ENCODE assay signal across 24 cellular contexts in the genomic region with DNA sequence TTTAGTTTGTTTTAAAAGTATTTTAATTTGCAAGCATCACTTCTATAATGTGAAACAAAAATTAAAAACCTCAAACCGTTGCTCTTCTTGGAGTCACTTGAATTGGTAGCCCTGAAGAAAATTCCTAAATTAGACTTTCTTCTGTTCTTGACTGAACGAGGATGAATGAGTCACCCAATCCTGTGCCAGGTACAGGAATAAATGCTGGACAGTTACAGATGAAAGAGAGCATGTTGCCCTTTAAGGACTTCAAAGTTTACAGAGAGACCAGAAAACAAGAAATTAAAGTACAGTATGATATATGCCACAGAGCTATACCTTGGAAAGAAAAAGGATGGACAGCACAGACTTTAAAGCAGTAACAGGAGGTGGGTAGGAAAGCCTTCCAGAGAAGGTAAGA. TPM values are rescaled to one million over a fixed set of nuclear protein-coding genes. Genes with fewer than 3 reads are reported as not detected.
A peak's percentile ranks its signal among the peaks of the same experiment; 100 is the strongest.
DNase-seq lines count a peak whose midpoint lies in the region; ATAC-seq and TF ChIP-seq lines count a peak whose summit lies in the region.
"Had no signal": no experiment of that assay in that cellular context is flagged by ENCODE, and none has a peak within 500 bp of the region (broad histone marks: within the 10 kb centered on the region; RNA-seq: fewer than 3 reads in every experiment).

No MANE protein-coding gene starts in this region.

- H3K27ac ChIP-seq in RWPE1 = no peak overlapping the region
- H3K27ac ChIP-seq in sigmoid colon = peak overlapping the region; percentile 34 to 73 (median 50)
- no peak overlapping the region for H3K27ac ChIP-seq in ovary
- H3K27ac ChIP-seq: BLaER1 treated with 17β-estradiol and CSF1 and Interleukin-3, amounts not matched to agents 10 nM and 100 nM; hepatocyte had no signal

- H3K27me3 ChIP-seq in sigmoid colon (no peaks in the 10 kb centered on the region), ovary (no peaks in the 10 kb centered on the region)
- H3K27me3 ChIP-seq: BLaER1 treated with 17β-estradiol and CSF1 and Interleukin-3, amounts not matched to agents 10 nM and 100 nM; hepatocyte had no signal

- H3K36me3 ChIP-seq in sigmoid colon (no peaks in the 10 kb centered on the region), ovary (no peaks in the 10 kb centered on the region)
- H3K36me3 ChIP-seq: BLaER1 treated with 17β-estradiol and CSF1 and Interleukin-3, amounts not matched to agents 10 nM and 100 nM had no signal

- no peak for DNase-seq in activated CD4-positive, alpha-beta T cell treated with anti-CD3 and anti-CD28 coated beads for 36 hours
- DNase-seq in activated CD4-positive, alpha-beta T cell treated with anti-CD3 and anti-CD28 coated beads, Interleukin-2, amount 50 U/mL, for 4 hours = no peak
- peak; percentile 46 for DNase-seq in RWPE1 (ENCODE audit: low spot score)
- no peak for DNase-seq in central memory CD8-positive, alpha-beta T cell (ENCODE audit: low spot score in 2 of 2)
- no peak for DNase-seq in sigmoid colon
- DNase-seq in NCI-H187 (lab: John Stamatoyannopoulos, UW) = no peak
- DNase-seq in ovary = no peak
- no peak for DNase-seq in SHP77 treated with DMSO at 0.1 percent for 48 hours (lab: John Stamatoyannopoulos, UW)
- DNase-seq: 8988T; activated effector memory CD4-positive, alpha-beta T cell treated with Interleukin-2 at 50 U/mL for 16 hours; aorta; HCEC 1CT; NCI-H1436 treated with DMSO at 0.1 percent for 48 hours; NCI-H2227 treated with DMSO at 0.1 percent for 48 hours; stimulated activated CD4-positive, alpha-beta T cell treated with anti-CD3 and anti-CD28 coated beads, Interleukin-15, amount 100 ng/mL, for 24 hours; T-helper 17 cell had no signal

- no peak for ATAC-seq in activated CD4-positive, alpha-beta T cell treated with anti-CD3 and anti-CD28 coated beads for 36 hours
- ATAC-seq in central memory CD8-positive, alpha-beta T cell (replicated peaks; ENCODE audit: extremely low read depth, poor library complexity, severe bottlenecking) = no peak
- ATAC-seq: Right ventricle myocardium inferior had no signal

- H3K9me3 ChIP-seq in sigmoid colon (no peaks in the 10 kb centered on the region), ovary (no peaks in the 10 kb centered on the region)
- H3K9me3 ChIP-seq: BLaER1 treated with 17β-estradiol and CSF1 and Interleukin-3, amounts not matched to agents 10 nM and 100 nM had no signal

- TF ChIP-seq POLR2A in sigmoid colon (IDR thresholded peaks at IDR 0.05) (no peak), ovary (IDR thresholded peaks at IDR 0.05) (no peak)

- CTCF ChIA-PET in activated CD4-positive, alpha-beta T cell treated with anti-CD3 and anti-CD28 coated beads for 36 hours (lab: Charles Lee) = interaction anchor here (1.0 kb wide), 1 partner anchor 50 kb away, joined by 3 read pairs; no protein-coding TSS in a partner anchor
- CTCF ChIA-PET in RWPE1 (lab: Yijun Ruan, JAX) = no interaction called here

- H3K9me3 Mint-ChIP-seq in activated CD4-positive, alpha-beta T cell treated with anti-CD3 and anti-CD28 coated beads for 36 hours (ENCODE audit: low read depth) = no peaks in the 10 kb centered on the region
- no peaks in the 10 kb centered on the region for H3K9me3 Mint-ChIP-seq in central memory CD8-positive, alpha-beta T cell
- H3K9me3 Mint-ChIP-seq: neural crest cell had no signal

- H3K27ac Mint-ChIP-seq in activated CD4-positive, alpha-beta T cell treated with anti-CD3 and anti-CD28 coated beads for 36 hours = peak overlapping the region; percentile 17
- H3K27ac Mint-ChIP-seq in central memory CD8-positive, alpha-beta T cell (ENCODE audit: low read depth) = peak overlapping the region; percentile 93

- 30 to 45% methylated on average over 2 of the region's 2 CpGs for WGBS in sigmoid colon, 2 donors
- 1 to 11% (median 5%) methylated on average over 2 of the region's 2 CpGs for WGBS in ovary, 3 donors

- H3K4me3 ChIP-seq in sigmoid colon = no peak overlapping the region
- no peak overlapping the region for H3K4me3 ChIP-seq in ovary
- H3K4me3 ChIP-seq: BLaER1 treated with 17β-estradiol and CSF1 and Interleukin-3, amounts not matched to agents 10 nM and 100 nM; hepatocyte had no signal

- intact Hi-C loops in activated CD4-positive, alpha-beta T cell treated with anti-CD3 and anti-CD28 coated beads for 36 hours (cut with DNase I, micrococcal nuclease) = loop anchor here in 1 of 2 experiments (5.0 kb wide), 1 partner anchor 40 kb away; the partner anchor contains the start of gene CXCR5
- intact Hi-C loops in sigmoid colon (cut with DNase I) = no loop called here
- intact Hi-C loops in ovary (cut with DNase I) = no loop called here

- no peak overlapping the region for H3K4me3 Mint-ChIP-seq in activated CD4-positive, alpha-beta T cell treated with anti-CD3 and anti-CD28 coated beads for 36 hours
- H3K4me3 Mint-ChIP-seq in central memory CD8-positive, alpha-beta T cell = no peak overlapping the region
- H3K4me3 Mint-ChIP-seq: neural crest cell had no signal

- POLR2A ChIA-PET in activated CD4-positive, alpha-beta T cell treated with anti-CD3 and anti-CD28 coated beads for 36 hours (lab: Charles Lee) = no interaction called here
- POLR2A ChIA-PET in RWPE1 (lab: Yijun Ruan, JAX; ENCODE audit: low non-redundant PET) = no interaction called here

- TF ChIP-seq EP300 in sigmoid colon (IDR thresholded peaks at IDR 0.05) = no peak
- TF ChIP-seq EP300 in ovary (IDR thresholded peaks at IDR 0.05) = no peak

- peaks cover 50% of the 10 kb centered on the region for H3K4me1 Mint-ChIP-seq in activated CD4-positive, alpha-beta T cell treated with anti-CD3 and anti-CD28 coated beads for 36 hours
- H3K4me1 Mint-ChIP-seq in central memory CD8-positive, alpha-beta T cell = peaks cover 15% of the 10 kb centered on the region

- no peaks in the 10 kb centered on the region for H3K27me3 Mint-ChIP-seq in activated CD4-positive, alpha-beta T cell treated with anti-CD3 and anti-CD28 coated beads for 36 hours
- H3K27me3 Mint-ChIP-seq in central memory CD8-positive, alpha-beta T cell = no peaks in the 10 kb centered on the region
- H3K27me3 Mint-ChIP-seq: stimulated activated naive CD8-positive, alpha-beta T cell treated with anti-CD3 and anti-CD28 coated beads, Interleukin-15, Interleukin-2, amounts not matched to agents 100 ng/mL and 50 ng/mL, for 24 hours; T-helper 17 cell had no signal

- H3K4me1 ChIP-seq in sigmoid colon (peaks cover 0 to 17% (median 13%) of the 10 kb centered on the region in 4 donors), ovary (ENCODE audit: insufficient read depth) (no peaks in the 10 kb centered on the region)

- H3K36me3 Mint-ChIP-seq in activated CD4-positive, alpha-beta T cell treated with anti-CD3 and anti-CD28 coated beads for 36 hours (ENCODE audit: low read depth) = no peaks in the 10 kb centered on the region
- H3K36me3 Mint-ChIP-seq in central memory CD8-positive, alpha-beta T cell (ENCODE audit: insufficient read depth) = no peaks in the 10 kb centered on the region

- TF ChIP-seq CTCF in RWPE1 (conservative IDR thresholded peaks at IDR 0.05; ENCODE audit: low read depth) = no peak
- TF ChIP-seq CTCF in sigmoid colon (IDR thresholded peaks at IDR 0.05) = no peak
- TF ChIP-seq CTCF in ovary (IDR thresholded peaks at IDR 0.05) = no peak

RNA-seq across cellular contexts. Expression of gene CXCR5, which starts 41.3 kb away (rescaled TPM):
- total RNA-seq in activated CD4-positive, alpha-beta T cell treated with anti-CD3 and anti-CD28 coated beads for 36 hours = 10 to 100 TPM; 18.9 to 21.3 TPM
- total RNA-seq in sigmoid colon (not detected), ovary (under 1 TPM in 1 of 7 donors, not detected in 6; 0.05 TPM)
- polyA plus RNA-seq in sigmoid colon (10 to 100 TPM in 1 of 3 donors, under 1 TPM in 2; under 0.01 to 11.5 (median 0.23) TPM), ovary (under 1 TPM in 1 of 2 donors, not detected in 1; 0.17 TPM)
- total RNA-seq: dermis microvascular lymphatic vessel endothelial cell, hepatocyte, mesenteric fat pad, neural crest cell, Right ventricle myocardium inferior, ureter had no signal

RNA-seq across cellular contexts. Expression of gene DDX6, which starts 51.4 kb away (rescaled TPM):
- total RNA-seq in activated CD4-positive, alpha-beta T cell treated with anti-CD3 and anti-CD28 coated beads for 36 hours = 100 to 1,000 TPM; 175 to 178 TPM
- total RNA-seq in sigmoid colon (100 to 1,000 TPM in 3 of 4 donors, 10 to 100 TPM in 1; 97.8 to 137 (median 121) TPM), ovary (100 to 1,000 TPM in 5 of 7 donors, 10 to 100 TPM in 2; 81.6 to 212 (median 158) TPM)
- polyA plus RNA-seq in sigmoid colon (10 to 100 TPM; 19.2 to 37.8 (median 20.8) TPM), ovary (10 to 100 TPM; 33.9 to 80.6 TPM)

Comparison
In these comparisons a context has a peak if more than half of its experiments do, and no peak if none do; other contexts are left out.
1. H3K27ac ChIP-seq: peak in sigmoid colon (4 of 4); none in RWPE1 (single experiment) and ovary (0 of 2).
2. RNA of gene CXCR5, which starts 41.3 kb away (total RNA-seq): 18.9 to 21.3 TPM in activated CD4-positive, alpha-beta T cell treated with anti-CD3 and anti-CD28 coated beads for 36 hours; not detected in sigmoid colon and 0.05 TPM in ovary; every median in the first group is over 10 times any median in the second.